ENCODE assay signal across 8 cellular contexts in the genomic region with DNA sequence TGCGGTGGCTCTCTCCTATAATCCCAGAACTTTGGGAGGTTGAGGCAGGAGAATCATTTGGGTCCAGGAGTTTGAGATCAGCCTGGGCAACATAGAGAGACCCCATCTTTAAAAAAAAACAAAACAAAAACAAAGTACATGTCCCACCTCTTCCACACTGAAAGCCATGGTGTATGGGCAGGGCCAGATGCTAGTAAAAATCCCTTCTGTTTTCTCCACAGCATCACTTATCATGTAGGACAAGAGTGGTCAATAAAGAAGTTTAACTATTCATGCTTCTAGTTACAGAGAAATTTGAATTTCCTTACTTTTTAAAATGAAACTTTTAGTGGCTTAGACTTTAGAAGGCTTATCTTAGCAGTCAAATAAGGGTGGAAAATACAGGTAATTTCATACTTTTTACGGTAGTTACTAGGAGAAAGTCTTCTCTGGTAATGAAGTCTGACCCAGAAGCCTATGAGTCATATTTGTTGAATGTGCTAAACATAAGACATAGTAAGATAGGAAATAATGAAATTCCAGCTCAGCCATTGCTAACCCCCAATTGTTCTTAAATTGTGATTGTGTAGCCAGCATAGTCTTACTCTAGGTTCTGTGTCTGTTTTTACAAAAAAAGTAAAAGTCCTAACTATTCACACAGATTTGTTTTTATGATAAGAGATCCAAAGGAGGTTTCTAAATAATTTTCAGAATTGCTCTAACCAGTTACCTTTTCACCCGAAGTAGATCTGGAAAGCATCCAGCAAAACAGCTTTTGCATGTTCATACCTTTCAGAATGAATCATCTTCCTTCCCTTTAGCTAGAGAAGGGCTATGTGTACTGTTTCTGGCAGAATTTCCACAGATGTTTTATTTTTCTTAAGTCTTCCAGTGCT. TPM values are rescaled to one million over a fixed set of nuclear protein-coding genes. Genes with fewer than 3 reads are reported as not detected.
DNase-seq lines count a peak whose midpoint lies in the region; ATAC-seq and TF ChIP-seq lines count a peak whose summit lies in the region.

No MANE protein-coding gene starts in this region.

- H3K36me3 ChIP-seq in BJ (ENCODE audit: control insufficient read depth, insufficient read depth, low read length) = peaks cover 3% of the 10 kb centered on the region; the same call in 1 of the 2 replicates

- ATAC-seq in GM19452 (IDR thresholded peaks at IDR 0.05; ENCODE audit: unreplicated experiment) = peak; percentile 59

- POLR2A ChIA-PET in BJ (lab: Charles Lee) = no interaction called here

- no peaks in the 10 kb centered on the region for H3K27me3 ChIP-seq in BJ (ENCODE audit: control insufficient read depth, insufficient read depth, low read length)

- no peak overlapping the region for H3K4me3 ChIP-seq in BJ (ENCODE audit: low read depth, low read length)

- CTCF ChIA-PET in BJ (lab: Yijun Ruan, JAX) = no interaction called here

- DNase-seq in BJ (ENCODE audit: low read depth) (peak; percentile 46), LHCN-M2 (ENCODE audit: low read depth) (peak; percentile 76), dedifferentiated amniotic fluid mesenchymal stem cell (ENCODE audit: extremely low spot score) (peak; percentile 53), renal cortical epithelial cell (ENCODE audit: low read depth) (peak; percentile 95), cerebellar nuclear complex (lab: John Stamatoyannopoulos, UW) (no peak)
- DNase-seq in stimulated activated CD4-positive, alpha-beta T cell treated with anti-CD3 and anti-CD28 coated beads, Interleukin-12 subunit alpha, Interleukin-12 subunit beta, amount 100 ng/mL, for 4 hours = no peak
- no peak for DNase-seq in stimulated activated naive CD4-positive, alpha-beta T cell treated with Interleukin-2 at 50 U/mL for 16 hours (lab: John Stamatoyannopoulos, UW)

- no peak for TF ChIP-seq CTCF in BJ (IDR thresholded peaks at IDR 0.05; ENCODE audit: insufficient read depth, low read depth, low read length)

RNA-seq across cellular contexts. Expression of a gene that starts 16.4 kb away (rescaled TPM):
- 12.1 and 12.5 TPM in 2 replicates for polyA plus RNA-seq in BJ (2011; rRNA removed)
- 14.8 and 40.8 TPM in 2 replicates for polyA minus RNA-seq in BJ (2011; rRNA and poly(A)+ RNA removed)
- 12.5 and 13.1 TPM in 2 replicates for total RNA-seq in LHCN-M2 (2014; rRNA removed)
- 8.9 TPM for polyA plus RNA-seq in LHCN-M2 (2012)
- 12.0 and 35.6 TPM in 2 replicates for total RNA-seq in renal cortical epithelial cell

RNA-seq across cellular contexts. Expression of a gene that starts 56.3 kb away (rescaled TPM):
- polyA plus RNA-seq in BJ (2011; rRNA removed) = 14.3 and 21.0 TPM in 2 replicates
- polyA minus RNA-seq in BJ (2011; rRNA and poly(A)+ RNA removed) = 12.5 and 16.5 TPM in 2 replicates
- 8.1 and 9.2 TPM in 2 replicates for total RNA-seq in LHCN-M2 (2014; rRNA removed)
- polyA plus RNA-seq in LHCN-M2 (2012) = 16.5 TPM
- total RNA-seq in renal cortical epithelial cell = 13.2 and 24.0 TPM in 2 replicates

Comparison
In these comparisons a context has a peak if more than half of its experiments do, and no peak if none do; other contexts are left out.
1. DNase-seq: peak in BJ (single experiment), LHCN-M2 (single experiment), dedifferentiated amniotic fluid mesenchymal stem cell (single experiment) and renal cortical epithelial cell (single experiment); none in stimulated activated CD4-positive, alpha-beta T cell treated with anti-CD3 and anti-CD28 coated beads, Interleukin-12 subunit alpha, Interleukin-12 subunit beta, amount 100 ng/mL, for 4 hours (single experiment), cerebellar nuclear complex (0 of 2) and stimulated activated naive CD4-positive, alpha-beta T cell treated with Interleukin-2 at 50 U/mL for 16 hours (single experiment).